8 cellular contexts compared by ENCODE assay signal in the genomic region with DNA sequence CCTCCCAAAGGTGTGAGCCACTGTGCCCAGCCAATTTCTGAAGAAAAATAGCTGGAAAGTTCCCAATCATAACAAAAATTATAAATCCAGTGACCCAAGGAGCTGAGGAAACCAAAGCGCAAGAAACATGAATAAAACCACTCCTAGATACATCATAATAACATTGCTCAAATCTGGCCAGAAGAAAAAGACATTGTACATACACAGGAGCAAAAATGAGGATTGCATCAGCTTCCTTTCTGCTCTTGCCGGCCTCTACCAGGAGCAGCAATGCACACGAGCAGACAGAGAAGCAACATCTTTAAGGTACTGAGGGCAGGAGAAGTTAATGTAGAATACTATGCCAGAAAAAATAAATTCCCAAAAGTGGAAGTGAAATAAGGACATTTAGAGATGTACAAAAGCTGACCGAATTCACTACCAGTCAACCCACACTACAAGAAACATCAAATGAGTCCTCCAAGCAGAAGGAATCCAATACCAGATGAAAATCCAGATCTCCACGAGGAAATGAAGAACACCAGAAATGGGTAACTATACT.
DNase-seq lines count a peak whose midpoint lies in the region; ATAC-seq, FAIRE-seq and TF ChIP-seq lines count a peak whose summit lies in the region.
"Not testable (repeated sequence)": the region's sequence is repeated elsewhere in the genome, so short reads cannot be mapped to it uniquely, and the experiment has no call there.

No MANE protein-coding gene starts in this region.

- H3F3A ChIP-seq in neural progenitor cell (ENCODE audit: low read depth): not testable (repeated sequence)

- intact Hi-C loops in activated T-helper 2 cell treated with anti-CD3 and anti-CD28 coated beads, Interferon-gamma antibody, Interleukin-2, Interleukin-4, amounts not matched to agents 10 μg/mL and 5 μg/mL and 100 μg/mL, durations not matched to agents 14 hours and 24 hours and 36 hours (cut with micrococcal nuclease): not testable (repeated sequence)

- H3K4me2 ChIP-seq in OCI-LY3 (ENCODE audit: low read length): peak overlapping the region; percentile 72
- H3K4me2 ChIP-seq in neural progenitor cell: peak overlapping the region; percentile 77

- H3K79me2 ChIP-seq in ACC112 (ENCODE audit: control insufficient read depth, insufficient read depth, low read length, unreplicated experiment); OCI-LY3 (ENCODE audit: low read length); neural progenitor cell (ENCODE audit: low read depth): not testable (repeated sequence)

- POLR2A ChIA-PET in WTC11 (lab: Charles Lee): interaction anchor here (0.9 kb wide), 1 partner anchor 16 kb away, joined by 3 read pairs; no protein-coding TSS in a partner anchor

- DNase-seq in HL-60 (ENCODE audit: low read depth in 1 of 2, low spot score in 1 of 2): peak; percentile 11 to 43
- not testable (repeated sequence) for DNase-seq in WTC11 (ENCODE audit: low spot score); activated T-helper 2 cell treated with anti-CD3 and anti-CD28 coated beads, Interferon-gamma antibody, Interleukin-2, Interleukin-4, amounts not matched to agents 10 μg/mL and 5 μg/mL and 100 μg/mL, durations not matched to agents 14 hours and 24 hours and 36 hours (ENCODE audit: low spot score); bronchial epithelial cell (ENCODE audit: low read depth); glutamatergic neuron; neural progenitor cell (ENCODE audit: low spot score)

- H4K20me1 ChIP-seq in OCI-LY3 (ENCODE audit: insufficient read depth, low read length); neural progenitor cell (ENCODE audit: low read depth): not testable (repeated sequence)

- CTCF ChIA-PET in WTC11 (lab: Charles Lee): interaction anchor here (1.4 kb wide), 1 partner anchor 27 kb away, joined by 3 read pairs; no protein-coding TSS in a partner anchor

- H3K36me3 ChIP-seq in ACC112 (ENCODE audit: insufficient read depth, low read length); OCI-LY3 (replicated peaks; ENCODE audit: low read depth, low read length); bronchial epithelial cell (ENCODE audit: control insufficient read depth, insufficient read depth, low read length); neural progenitor cell: not testable (repeated sequence)

- H3K9me3 Mint-ChIP-seq in WTC11; activated T-helper 2 cell treated with anti-CD3 and anti-CD28 coated beads, Interferon-gamma antibody, Interleukin-2, Interleukin-4, amounts not matched to agents 10 μg/mL and 5 μg/mL and 100 μg/mL, durations not matched to agents 14 hours and 24 hours and 36 hours; glutamatergic neuron (ENCODE audit: unreplicated experiment); neural progenitor cell: not testable (repeated sequence)

- peak overlapping the region; percentile 88 for H3K4me3 Mint-ChIP-seq in WTC11
- peak overlapping the region; percentile 83 for H3K4me3 Mint-ChIP-seq in activated T-helper 2 cell treated with anti-CD3 and anti-CD28 coated beads, Interferon-gamma antibody, Interleukin-2, Interleukin-4, amounts not matched to agents 10 μg/mL and 5 μg/mL and 100 μg/mL, durations not matched to agents 14 hours and 24 hours and 36 hours (ENCODE audit: low read depth)
- H3K4me3 Mint-ChIP-seq in glutamatergic neuron (ENCODE audit: unreplicated experiment): peak overlapping the region; percentile 63
- peak overlapping the region; percentile 82 for H3K4me3 Mint-ChIP-seq in neural progenitor cell

- H3K9ac ChIP-seq in OCI-LY3 (ENCODE audit: low read length): peak overlapping the region; percentile 75
- not testable (repeated sequence) for H3K9ac ChIP-seq in neural progenitor cell

- H3K27me3 Mint-ChIP-seq in WTC11 (ENCODE audit: low read depth); glutamatergic neuron (ENCODE audit: unreplicated experiment); neural progenitor cell (ENCODE audit: insufficient read depth, low read depth): not testable (repeated sequence)
- peaks cover 29% of the 10 kb centered on the region for H3K27me3 Mint-ChIP-seq in activated T-helper 2 cell treated with anti-CD3 and anti-CD28 coated beads, Interferon-gamma antibody, Interleukin-2, Interleukin-4, amounts not matched to agents 10 μg/mL and 5 μg/mL and 100 μg/mL, durations not matched to agents 14 hours and 24 hours and 36 hours (ENCODE audit: low read depth)

- H3K4me1 Mint-ChIP-seq in WTC11: peaks cover 35% of the 10 kb centered on the region
- peaks cover 15% of the 10 kb centered on the region for H3K4me1 Mint-ChIP-seq in activated T-helper 2 cell treated with anti-CD3 and anti-CD28 coated beads, Interferon-gamma antibody, Interleukin-2, Interleukin-4, amounts not matched to agents 10 μg/mL and 5 μg/mL and 100 μg/mL, durations not matched to agents 14 hours and 24 hours and 36 hours (ENCODE audit: low read depth)
- not testable (repeated sequence) for H3K4me1 Mint-ChIP-seq in glutamatergic neuron (ENCODE audit: low read depth, unreplicated experiment)
- H3K4me1 Mint-ChIP-seq in neural progenitor cell: peaks cover 10% of the 10 kb centered on the region

- H3K9me3 ChIP-seq in OCI-LY3 (ENCODE audit: insufficient read depth, low read length); neural progenitor cell (ENCODE audit: low read depth): not testable (repeated sequence)

- not testable (repeated sequence) for FAIRE-seq in bronchial epithelial cell (lab: Jason Lieb, UNC)

- not testable (repeated sequence) for TF ChIP-seq CTCF in HL-60 (IDR thresholded peaks at IDR 0.05; ENCODE audit: insufficient read depth, low read length); OCI-LY3 (IDR thresholded peaks at IDR 0.05; ENCODE audit: low read depth, low read length); WTC11 (IDR thresholded peaks at IDR 0.05); bronchial epithelial cell (IDR thresholded peaks at IDR 0.05; ENCODE audit: insufficient read depth, low read length, severe bottlenecking); glutamatergic neuron (IDR thresholded peaks at IDR 0.05; ENCODE audit: partially characterized antibody, unreplicated experiment); neural progenitor cell (IDR thresholded peaks at IDR 0.05)

- H3K27ac Mint-ChIP-seq in WTC11; activated T-helper 2 cell treated with anti-CD3 and anti-CD28 coated beads, Interferon-gamma antibody, Interleukin-2, Interleukin-4, amounts not matched to agents 10 μg/mL and 5 μg/mL and 100 μg/mL, durations not matched to agents 14 hours and 24 hours and 36 hours; glutamatergic neuron (ENCODE audit: unreplicated experiment); neural progenitor cell: not testable (repeated sequence)

- H3K4me1 ChIP-seq in ACC112 (ENCODE audit: control insufficient read depth, insufficient read depth, low read length, unreplicated experiment) (peaks cover 25% of the 10 kb centered on the region), OCI-LY3 (ENCODE audit: low read length) (peaks cover 12% of the 10 kb centered on the region)
- H3K4me1 ChIP-seq in neural progenitor cell: not testable (repeated sequence)

- H3K36me3 Mint-ChIP-seq in WTC11; activated T-helper 2 cell treated with anti-CD3 and anti-CD28 coated beads, Interferon-gamma antibody, Interleukin-2, Interleukin-4, amounts not matched to agents 10 μg/mL and 5 μg/mL and 100 μg/mL, durations not matched to agents 14 hours and 24 hours and 36 hours (ENCODE audit: low read depth); glutamatergic neuron (ENCODE audit: unreplicated experiment); neural progenitor cell: not testable (repeated sequence)

- not testable (repeated sequence) for H3K27me3 ChIP-seq in ACC112 (ENCODE audit: insufficient read depth, low read length); HL-60 (ENCODE audit: insufficient read depth, poor library complexity, severe bottlenecking); OCI-LY3 (ENCODE audit: low read depth, low read length); bronchial epithelial cell (ENCODE audit: control insufficient read depth, insufficient read depth, low read length); neural progenitor cell

- not testable (repeated sequence) for H2AFZ ChIP-seq in ACC112 (ENCODE audit: low read length, unreplicated experiment); OCI-LY3 (ENCODE audit: low read depth, low read length); neural progenitor cell (replicated peaks)

- not testable (repeated sequence) for ATAC-seq in WTC11

- H3K4me3 ChIP-seq in ACC112 (ENCODE audit: low read depth, low read length): 0 out of 2 replicates have a peak overlapping the region, but pooled peaks have one; percentile 74
- not testable (repeated sequence) for H3K4me3 ChIP-seq in HL-60 (replicated peaks; ENCODE audit: insufficient read depth, low read length)
- H3K4me3 ChIP-seq in OCI-LY3 (ENCODE audit: low read length): peak overlapping the region; percentile 79
- peak overlapping the region; percentile 36 for H3K4me3 ChIP-seq in bronchial epithelial cell (ENCODE audit: low read depth, low read length)
- H3K4me3 ChIP-seq in neural progenitor cell: peak overlapping the region; percentile 62

- peak overlapping the region; percentile 54; the same call in 1 of the 2 replicates for H3K27ac ChIP-seq in ACC112 (ENCODE audit: low read depth, low read length)
- H3K27ac ChIP-seq in HL-60 (replicated peaks); OCI-LY3 (ENCODE audit: low read length); neural progenitor cell: not testable (repeated sequence)

TF ChIP-seq in WTC11, 78 proteins besides CTCF, POLR2A, EP300 and RAD21:
- 0 out of 2 replicates have a peak, but pooled peaks have one; percentile 31 for TF ChIP-seq GABPB1 (CRISPR knock-in tag; IDR thresholded peaks at IDR 0.05)
TF ChIP-seq in WTC11: peak in this region for 1; not testable (repeated sequence) for 77.
